ENCODE assay signal across 18 cellular contexts in the genomic region with DNA sequence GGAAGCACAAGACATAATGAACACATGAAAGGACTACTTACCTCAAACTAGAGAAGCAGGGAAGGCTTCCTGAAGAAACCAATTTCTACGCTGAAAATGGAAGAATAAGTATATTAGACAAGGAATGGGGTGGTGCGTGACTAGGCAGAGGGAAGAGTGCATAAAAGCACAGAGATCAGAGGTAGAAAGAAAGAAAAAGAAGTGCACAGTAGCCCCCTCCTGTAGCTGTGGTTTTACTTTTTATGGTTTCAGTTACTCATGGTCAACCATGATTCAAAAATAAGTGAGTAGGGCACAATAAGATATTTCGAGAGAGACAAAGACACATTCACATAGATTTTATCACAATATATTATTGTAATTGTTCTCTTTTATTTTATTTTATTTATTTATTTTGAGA.
DNase-seq lines count a peak whose midpoint lies in the region; ATAC-seq, FAIRE-seq and TF ChIP-seq lines count a peak whose summit lies in the region.
"Had no signal": no experiment of that assay in that cellular context is flagged by ENCODE, and none has a peak within 500 bp of the region (broad histone marks: within the 10 kb centered on the region; RNA-seq: fewer than 3 reads in every experiment).

No MANE protein-coding gene starts in this region.

- H3K4me3 ChIP-seq in mammary epithelial cell (replicated peaks in 1 of 3; ENCODE audit: insufficient read depth in 1 of 3, low read depth in 2 of 3, low read length in 3 of 3): no peak overlapping the region
- no peak overlapping the region for H3K4me3 ChIP-seq in breast epithelium
- no peak overlapping the region for H3K4me3 ChIP-seq in PC-3 (ENCODE audit: low read length)
- no peak overlapping the region for H3K4me3 ChIP-seq in K562
- H3K4me3 ChIP-seq: A549 had no signal

- no peak for FAIRE-seq in K562 (lab: Jason Lieb, UNC)
- FAIRE-seq: A549, H1, HepG2 had no signal

- H3K27ac ChIP-seq in mammary epithelial cell (ENCODE audit: insufficient read depth, low read depth, low read length): no peak overlapping the region
- H3K27ac ChIP-seq in breast epithelium: no peak overlapping the region
- H3K27ac ChIP-seq in PC-3 (ENCODE audit: low read length): peak overlapping the region; percentile 59
- no peak overlapping the region for H3K27ac ChIP-seq in K562 (ENCODE audit: extremely low read depth, low read depth, low read length)
- H3K27ac ChIP-seq: 22Rv1, A549, C4-2B had no signal

- no peak for TF ChIP-seq RAD21 in K562 (CRISPR knock-in tag; conservative IDR thresholded peaks at IDR 0.05 in 1 of 2, IDR thresholded peaks at IDR 0.05 in 1 of 2)

- H3K4me3 Mint-ChIP-seq in effector memory CD8-positive, alpha-beta T cell: no peak overlapping the region
- no peak overlapping the region for H3K4me3 Mint-ChIP-seq in activated T-helper 17 cell treated with anti-CD3 and anti-CD28 coated beads, Interleukin-2, amount 50 U/mL, for 72 hours
- H3K4me3 Mint-ChIP-seq: CD4-positive, alpha-beta T cell; H9 had no signal

- no peaks in the 10 kb centered on the region for H3K9me2 ChIP-seq in PC-3 (replicated peaks; ENCODE audit: low read length)

- dilution Hi-C loops in mammary epithelial cell (cut with HindIII; ENCODE audit: low sequenced_read_pairs): no loop called here

- no peaks in the 10 kb centered on the region for H3K9me3 ChIP-seq in mammary epithelial cell (replicated peaks; ENCODE audit: insufficient read depth, low read length)
- no peaks in the 10 kb centered on the region for H3K9me3 ChIP-seq in breast epithelium
- H3K9me3 ChIP-seq in PC-3 (ENCODE audit: low read length): no peaks in the 10 kb centered on the region
- no peaks in the 10 kb centered on the region for H3K9me3 ChIP-seq in K562 (replicated peaks; ENCODE audit: control insufficient read depth, insufficient read depth, low read depth, low read length)
- H3K9me3 ChIP-seq: A549 had no signal

- TF ChIP-seq CTCF in mammary epithelial cell (conservative IDR thresholded peaks at IDR 0.05 in 1 of 2, IDR thresholded peaks at IDR 0.05 in 1 of 2; ENCODE audit: extremely low read depth in 1 of 2, insufficient read depth in 1 of 2, low read depth in 1 of 2, low read length in 2 of 2) (no peak), breast epithelium (IDR thresholded peaks at IDR 0.05) (no peak), PC-3 (conservative IDR thresholded peaks at IDR 0.05; ENCODE audit: low read depth, low read length) (no peak), K562 (IDR thresholded peaks at IDR 0.05 in 2 of 3, conservative IDR thresholded peaks at IDR 0.05 in 1 of 3; ENCODE audit: insufficient read depth in 2 of 3, low read depth in 1 of 3, low read length in 3 of 3) (no peak)

- H3K79me2 ChIP-seq in mammary epithelial cell (ENCODE audit: insufficient read depth, low read length) (no peaks in the 10 kb centered on the region), PC-3 (ENCODE audit: low read length) (no peaks in the 10 kb centered on the region), K562 (ENCODE audit: control insufficient read depth, insufficient read depth, low read length) (peaks cover 82% of the 10 kb centered on the region)

- H3K36me3 Mint-ChIP-seq in effector memory CD8-positive, alpha-beta T cell (ENCODE audit: insufficient read depth): no peaks in the 10 kb centered on the region
- H3K36me3 Mint-ChIP-seq in activated T-helper 17 cell treated with anti-CD3 and anti-CD28 coated beads, Interleukin-2, amount 50 U/mL, for 72 hours (ENCODE audit: low read depth): no peaks in the 10 kb centered on the region

- no peak overlapping the region for H3K27ac Mint-ChIP-seq in effector memory CD8-positive, alpha-beta T cell
- no peak overlapping the region for H3K27ac Mint-ChIP-seq in activated T-helper 17 cell treated with anti-CD3 and anti-CD28 coated beads, Interleukin-2, amount 50 U/mL, for 72 hours
- H3K27ac Mint-ChIP-seq: CD4-positive, alpha-beta T cell; H9 had no signal

- POLR2A ChIA-PET in PC-3 (lab: Charles Lee; ENCODE audit: unreplicated experiment) (no interaction called here), K562 (lab: Yijun Ruan, JAX) (no interaction called here)

- no peak overlapping the region for H3K9ac ChIP-seq in mammary epithelial cell (ENCODE audit: insufficient read depth, low read length)
- no peak overlapping the region for H3K9ac ChIP-seq in PC-3 (ENCODE audit: low read length)
- no peak overlapping the region for H3K9ac ChIP-seq in K562 (ENCODE audit: insufficient read depth in 1 of 2, low read depth in 2 of 2, low read length in 2 of 2)

- intact Hi-C loops in mammary epithelial cell (cut with micrococcal nuclease): no loop called here
- intact Hi-C loops in breast epithelium (cut with DNase I; ENCODE audit: low total_unique reads): no loop called here
- intact Hi-C loops in PC-3 (cut with micrococcal nuclease): no loop called here
- intact Hi-C loops in K562 (cut with micrococcal nuclease): no loop called here

- CTCF ChIA-PET in mammary epithelial cell (lab: Charles Lee; ENCODE audit: low non-redundant PET): no interaction called here
- CTCF ChIA-PET in PC-3 (lab: Charles Lee): no interaction called here
- CTCF ChIA-PET in K562 (lab: Yijun Ruan, JAX; ENCODE audit: low intra/inter-chr PET ratio): no interaction called here

- BruUV-seq in mammary epithelial cell (replicated peaks; lab: Mats Ljungman, UMichigan) (no TSS peak), PC-3 (replicated peaks; lab: Mats Ljungman, UMichigan) (no TSS peak), K562 (replicated peaks; lab: Mats Ljungman, UMichigan) (no TSS peak)

- H2AFZ ChIP-seq in mammary epithelial cell (ENCODE audit: low read depth, low read length) (peak overlapping the region; percentile 33), PC-3 (ENCODE audit: low read length) (no peak overlapping the region), K562 (ENCODE audit: low read depth, low read length) (no peak overlapping the region)

- ATAC-seq in PC-3: no peak; the same call in 1 of the 2 replicates
- peak; percentile 27; the same call in 1 of the 3 replicates for ATAC-seq in K562
- ATAC-seq in effector memory CD8-positive, alpha-beta T cell (replicated peaks): no peak
- no peak for ATAC-seq in activated T-helper 17 cell treated with anti-CD3 and anti-CD28 coated beads, Interleukin-2, amount 50 U/mL, for 72 hours (replicated peaks)
- ATAC-seq: A549, HepG2 had no signal

- TF ChIP-seq EP300 in K562 (IDR thresholded peaks at IDR 0.05; ENCODE audit: low read length): no peak

- no peak for TF ChIP-seq POLR2A in breast epithelium (IDR thresholded peaks at IDR 0.05)
- no peak for TF ChIP-seq POLR2A in K562 (conservative IDR thresholded peaks at IDR 0.05)

- H4K20me1 ChIP-seq in mammary epithelial cell (ENCODE audit: insufficient read depth, low read length): no peaks in the 10 kb centered on the region
- H4K20me1 ChIP-seq in PC-3 (ENCODE audit: low read length): no peaks in the 10 kb centered on the region
- no peaks in the 10 kb centered on the region for H4K20me1 ChIP-seq in K562 (replicated peaks; ENCODE audit: control insufficient read depth, insufficient read depth, low read length)

- DNase-seq in mammary epithelial cell: no peak
- no peak for DNase-seq in breast epithelium (ENCODE audit: low spot score in 2 of 2)
- no peak for DNase-seq in PC-3
- no peak for DNase-seq in K562 (ENCODE audit: extremely low read depth in 1 of 4, low spot score in 3 of 4)
- no peak for DNase-seq in activated gamma-delta T cell (lab: John Stamatoyannopoulos, UW)
- no peak for DNase-seq in effector memory CD8-positive, alpha-beta T cell
- DNase-seq: AML-193; CD4-positive, alpha-beta T cell; DMS153; DMS79; GF-D8; H9 had no signal

- peak overlapping the region; percentile 49 for H3K4me2 ChIP-seq in mammary epithelial cell (ENCODE audit: insufficient read depth, low read depth, low read length)
- H3K4me2 ChIP-seq in PC-3 (ENCODE audit: low read length): no peak overlapping the region
- no peak overlapping the region for H3K4me2 ChIP-seq in K562 (ENCODE audit: insufficient read depth, low read length)
- H3K4me2 ChIP-seq: A549 had no signal

- in situ Hi-C loops in mammary epithelial cell (cut with MboI; ENCODE audit: low sequenced_read_pairs in 2 of 2): no loop called here
- in situ Hi-C loops in K562 (cut with MboI): no loop called here

- no peaks in the 10 kb centered on the region for H3K4me1 Mint-ChIP-seq in effector memory CD8-positive, alpha-beta T cell (ENCODE audit: low read depth in 2 of 2)
- no peaks in the 10 kb centered on the region for H3K4me1 Mint-ChIP-seq in activated T-helper 17 cell treated with anti-CD3 and anti-CD28 coated beads, Interleukin-2, amount 50 U/mL, for 72 hours
- H3K4me1 Mint-ChIP-seq: H9 had no signal

- no peaks in the 10 kb centered on the region for H3K9me1 ChIP-seq in K562 (ENCODE audit: control insufficient read depth, insufficient read depth, low read length)

- WGBS in mammary epithelial cell (ENCODE audit: low coverage, missing lambda C conversion rate): 92% methylated on average over 3 of the region's 3 CpGs
- 92% methylated on average over 3 of the region's 3 CpGs for WGBS in K562 (ENCODE audit: insufficient coverage, low coverage, missing lambda C conversion rate)

- no peaks in the 10 kb centered on the region for H3K36me3 ChIP-seq in mammary epithelial cell (ENCODE audit: insufficient read depth, low read length)
- H3K36me3 ChIP-seq in breast epithelium: no peaks in the 10 kb centered on the region
- H3K36me3 ChIP-seq in PC-3 (ENCODE audit: low read depth, low read length): no peaks in the 10 kb centered on the region
- H3K36me3 ChIP-seq in K562 (ENCODE audit: control insufficient read depth, insufficient read depth, low read length): peaks cover 43% of the 10 kb centered on the region; the same call in 2 of the 3 replicates

- H3K27me3 Mint-ChIP-seq in effector memory CD8-positive, alpha-beta T cell: no peaks in the 10 kb centered on the region
- no peaks in the 10 kb centered on the region for H3K27me3 Mint-ChIP-seq in activated T-helper 17 cell treated with anti-CD3 and anti-CD28 coated beads, Interleukin-2, amount 50 U/mL, for 72 hours
- H3K27me3 Mint-ChIP-seq: CD4-positive, alpha-beta T cell had no signal

- no peaks in the 10 kb centered on the region for H3F3A ChIP-seq in PC-3 (ENCODE audit: low read length, unreplicated experiment)

- H3K27me3 ChIP-seq in mammary epithelial cell (ENCODE audit: insufficient read depth, low read length) (no peaks in the 10 kb centered on the region), breast epithelium (no peaks in the 10 kb centered on the region), PC-3 (ENCODE audit: low read length) (no peaks in the 10 kb centered on the region), K562 (ENCODE audit: control insufficient read depth in 2 of 2, insufficient read depth in 2 of 2, low read length in 2 of 2) (no peaks in the 10 kb centered on the region)

- H3K4me1 ChIP-seq in mammary epithelial cell (ENCODE audit: insufficient read depth, low read length): peaks cover 21% of the 10 kb centered on the region
- no peaks in the 10 kb centered on the region for H3K4me1 ChIP-seq in breast epithelium
- 0 out of 2 replicates have a peak, but pooled peaks cover 3% of the 10 kb centered on the region for H3K4me1 ChIP-seq in PC-3 (ENCODE audit: insufficient read depth, low read length)
- peaks cover 0 to 6% of the 10 kb centered on the region in 2 experiments; a peak in 1 of 5 replicates for H3K4me1 ChIP-seq in K562 (replicated peaks in 1 of 2; ENCODE audit: control insufficient read depth in 2 of 2, insufficient read depth in 2 of 2, low read length in 2 of 2)
- H3K4me1 ChIP-seq: A549 had no signal

- peaks cover 5 to 7% of the 10 kb centered on the region in 2 donors for H3K9me3 Mint-ChIP-seq in effector memory CD8-positive, alpha-beta T cell
- peaks cover 9% of the 10 kb centered on the region for H3K9me3 Mint-ChIP-seq in activated T-helper 17 cell treated with anti-CD3 and anti-CD28 coated beads, Interleukin-2, amount 50 U/mL, for 72 hours
- H3K9me3 Mint-ChIP-seq: H9 had no signal
